In genomic region chr21:33080776-33081175, GRCh38 we compare ENCODE assay signal across 36 cellular contexts. TPM values are rescaled to one million over a fixed set of nuclear protein-coding genes. Genes with fewer than 3 reads are reported as not detected.
"Had no signal": no experiment of that assay in that cellular context is flagged by ENCODE, and none has a peak within 500 bp of the region (broad histone marks: within the 10 kb centered on the region; RNA-seq: fewer than 3 reads in every experiment).

No MANE protein-coding gene starts in this region.

- H3K4me1 ChIP-seq: colonic mucosa, gastroesophageal sphincter, parathyroid adenoma, psoas muscle, sigmoid colon, upper lobe of left lung, vagina had no signal

- DNase-seq: activated CD4-positive, alpha-beta T cell treated with anti-CD3 and anti-CD28 coated beads for 4 hours; activated CD4-positive, alpha-beta T cell treated with anti-CD3 and anti-CD28 coated beads, Interleukin-2, amount 50 U/mL, for 48 hours; activated CD8-positive, alpha-beta memory T cell treated with anti-CD3 and anti-CD28 coated beads for 24 hours; activated T-cell treated with anti-CD3 and anti-CD28 coated beads, Interleukin-2, amount 50 U/mL, for 24 hours; colonic mucosa; effector memory CD8-positive, alpha-beta T cell; immature natural killer cell; kidney; left colon; mammary epithelial cell; naive thymus-derived CD4-positive, alpha-beta T cell; occipital lobe; psoas muscle; sigmoid colon; stimulated activated CD4-positive, alpha-beta T cell treated with anti-CD3 and anti-CD28 coated beads, Interleukin-1b, Interleukin-23, amount 100 ng/mL, for 48 hours; stimulated activated naive CD4-positive, alpha-beta T cell treated with Interleukin-2 at 50 U/mL for 16 hours; SW 1271; T-helper 9 cell; upper lobe of left lung had no signal

- ATAC-seq: effector memory CD8-positive, alpha-beta T cell; gastroesophageal sphincter; left colon; naive thymus-derived CD4-positive, alpha-beta T cell; psoas muscle had no signal

- H2AFZ ChIP-seq: parathyroid adenoma had no signal

- H3K9me3 Mint-ChIP-seq: activated naive CD4-positive, alpha-beta T cell treated with anti-CD3 and anti-CD28 coated beads, Interleukin-2, amount 50 U/mL, for 24 hours; activated T-cell treated with anti-CD3 and anti-CD28 coated beads, Interleukin-2, amount 50 U/mL, for 24 hours; effector memory CD8-positive, alpha-beta T cell; immature natural killer cell; naive thymus-derived CD4-positive, alpha-beta T cell; neural crest cell; T-helper 1 cell treated with Interleukin-12 subunit alpha and Interleukin-12 subunit beta and Interleukin-4 antibody, amounts not matched to agents 30 μg/mL and 1 μg/mL, for 36 hours had no signal

- H3K27ac Mint-ChIP-seq: activated naive CD4-positive, alpha-beta T cell treated with anti-CD3 and anti-CD28 coated beads, Interleukin-2, amount 50 U/mL, for 24 hours; activated T-cell treated with anti-CD3 and anti-CD28 coated beads, Interleukin-2, amount 50 U/mL, for 24 hours; effector memory CD8-positive, alpha-beta T cell; naive thymus-derived CD4-positive, alpha-beta T cell; T-helper 1 cell treated with Interleukin-12 subunit alpha and Interleukin-12 subunit beta and Interleukin-4 antibody, amounts not matched to agents 30 μg/mL and 1 μg/mL, for 36 hours had no signal

- H3K9ac ChIP-seq: parathyroid adenoma had no signal

- H3K4me2 ChIP-seq: smooth muscle cell had no signal

- H3K36me3 Mint-ChIP-seq: activated naive CD4-positive, alpha-beta T cell treated with anti-CD3 and anti-CD28 coated beads, Interleukin-2, amount 50 U/mL, for 24 hours; immature natural killer cell had no signal

- FAIRE-seq: kidney, TTC549 had no signal

- H3K27me3 ChIP-seq: colonic mucosa, upper lobe of left lung, vagina had no signal

- H3K79me2 ChIP-seq: parathyroid adenoma had no signal

- H3K4me3 ChIP-seq: colonic mucosa, gastroesophageal sphincter, psoas muscle, sigmoid colon, smooth muscle cell, thoracic aorta, upper lobe of left lung, vagina had no signal

- H3K36me3 ChIP-seq: colonic mucosa, gastroesophageal sphincter, sigmoid colon, thoracic aorta, upper lobe of left lung, vagina had no signal

- H3K4me1 Mint-ChIP-seq: activated naive CD4-positive, alpha-beta T cell treated with anti-CD3 and anti-CD28 coated beads, Interleukin-2, amount 50 U/mL, for 24 hours had no signal

- H3K27ac ChIP-seq: colonic mucosa, gastroesophageal sphincter, parathyroid adenoma, psoas muscle, sigmoid colon, thoracic aorta, upper lobe of left lung, vagina, VCaP had no signal

- H3K4me3 Mint-ChIP-seq: activated naive CD4-positive, alpha-beta T cell treated with anti-CD3 and anti-CD28 coated beads, Interleukin-2, amount 50 U/mL, for 24 hours; activated T-cell treated with anti-CD3 and anti-CD28 coated beads, Interleukin-2, amount 50 U/mL, for 24 hours; effector memory CD8-positive, alpha-beta T cell; immature natural killer cell; naive thymus-derived CD4-positive, alpha-beta T cell; neural crest cell; T-helper 1 cell treated with Interleukin-12 subunit alpha and Interleukin-12 subunit beta and Interleukin-4 antibody, amounts not matched to agents 30 μg/mL and 1 μg/mL, for 36 hours had no signal

- H3K9me3 ChIP-seq: colonic mucosa, gastroesophageal sphincter, psoas muscle, sigmoid colon, thoracic aorta, upper lobe of left lung, vagina had no signal

RNA-seq across cellular contexts. Expression of gene OLIG1, which starts 10.8 kb away (rescaled TPM):
- total RNA-seq: bronchial epithelial cell, colonic mucosa, dermis microvascular lymphatic vessel endothelial cell, fibroblast of lung, fibroblast of villous mesenchyme, gastroesophageal sphincter, left colon, mammary epithelial cell, mucosa of gallbladder, sigmoid colon, smooth muscle cell, thoracic aorta, vagina had no signal
- polyA plus RNA-seq: fibroblast of lung; immature natural killer cell; liver; mammary epithelial cell; naive thymus-derived CD4-positive, alpha-beta T cell; sigmoid colon; smooth muscle cell had no signal

RNA-seq across cellular contexts. Expression of gene OLIG2, which starts 55.0 kb away (rescaled TPM):
- total RNA-seq: bronchial epithelial cell; colonic mucosa; dermis microvascular lymphatic vessel endothelial cell; fibroblast of lung; fibroblast of villous mesenchyme; gastroesophageal sphincter; kidney; left colon; liver; mammary epithelial cell; mucosa of gallbladder; naive thymus-derived CD4-positive, alpha-beta T cell; sigmoid colon; smooth muscle cell; thoracic aorta; upper lobe of left lung; vagina had no signal
- polyA plus RNA-seq: esophagus; fibroblast of lung; immature natural killer cell; liver; mammary epithelial cell; naive thymus-derived CD4-positive, alpha-beta T cell; sigmoid colon; smooth muscle cell had no signal
